Comparison of ENCODE assay signal across 14 cellular contexts in genomic region chr13:30774214-30774730, GRCh38. TPM values are rescaled to one million over a fixed set of nuclear protein-coding genes. Genes with fewer than 3 reads are reported as not detected.
DNase-seq lines count a peak whose midpoint lies in the region; ATAC-seq and TF ChIP-seq lines count a peak whose summit lies in the region.
"Had no signal": no experiment of that assay in that cellular context is flagged by ENCODE, and none has a peak within 500 bp of the region (broad histone marks: within the 10 kb centered on the region; RNA-seq: fewer than 3 reads in every experiment).

No MANE protein-coding gene starts in this region.

- no peaks in the 10 kb centered on the region for H3K27me3 ChIP-seq in breast epithelium
- H3K27me3 ChIP-seq: neutrophil, upper lobe of right lung had no signal

- H3K4me1 ChIP-seq in breast epithelium = no peaks in the 10 kb centered on the region
- H3K4me1 ChIP-seq: upper lobe of right lung had no signal

- no peak for TF ChIP-seq CTCF in breast epithelium (IDR thresholded peaks at IDR 0.05)
- no peak for TF ChIP-seq CTCF in omental fat pad (IDR thresholded peaks at IDR 0.05)

- H3K36me3 ChIP-seq in breast epithelium = no peaks in the 10 kb centered on the region
- H3K36me3 ChIP-seq: upper lobe of right lung had no signal

- ATAC-seq in activated T-cell treated with anti-CD3 and anti-CD28 coated beads, Interleukin-2, amount 50 U/mL, for 72 hours (replicated peaks in 1 of 2) = peak; percentile 78 to 92
- ATAC-seq in T-helper 17 cell = peak; percentile 94
- ATAC-seq in stimulated activated effector memory CD8-positive, alpha-beta T cell treated with anti-CD3 and anti-CD28 coated beads, Interleukin-12 subunit alpha, Interleukin-12 subunit beta, amount 100 ng/mL, for 72 hours = peak; percentile 97
- ATAC-seq in omental fat pad (ENCODE audit: low FRiP score) = no peak
- ATAC-seq: right cardiac atrium, upper lobe of right lung had no signal

- H3K9me3 Mint-ChIP-seq in activated T-cell treated with anti-CD3 and anti-CD28 coated beads, Interleukin-2, amount 50 U/mL, for 72 hours = peaks cover 0 to 4% of the 10 kb centered on the region in 2 donors
- H3K9me3 Mint-ChIP-seq in activated naive CD4-positive, alpha-beta T cell treated with anti-CD3 and anti-CD28 coated beads, Interleukin-2, amount 50 U/mL, for 24 hours = no peaks in the 10 kb centered on the region
- peaks cover 4% of the 10 kb centered on the region for H3K9me3 Mint-ChIP-seq in stimulated activated effector memory CD8-positive, alpha-beta T cell treated with anti-CD3 and anti-CD28 coated beads, Interleukin-12 subunit alpha, Interleukin-12 subunit beta, amount 100 ng/mL, for 72 hours

- H3K9me3 ChIP-seq in T-helper 17 cell (ENCODE audit: control insufficient read depth, low read length, poor library complexity, severe bottlenecking) (no peaks in the 10 kb centered on the region), breast epithelium (no peaks in the 10 kb centered on the region)
- H3K9me3 ChIP-seq: neutrophil, upper lobe of right lung had no signal

- no peak overlapping the region for H3K4me3 ChIP-seq in breast epithelium
- H3K4me3 ChIP-seq: upper lobe of right lung had no signal

- H3K36me3 Mint-ChIP-seq in activated T-cell treated with anti-CD3 and anti-CD28 coated beads, Interleukin-2, amount 50 U/mL, for 72 hours (ENCODE audit: insufficient read depth in 2 of 2) = peaks cover 2 to 3% of the 10 kb centered on the region in 2 donors
- H3K36me3 Mint-ChIP-seq in T-helper 17 cell (ENCODE audit: low read depth) = peaks cover 5% of the 10 kb centered on the region
- peaks cover 13% of the 10 kb centered on the region for H3K36me3 Mint-ChIP-seq in activated naive CD4-positive, alpha-beta T cell treated with anti-CD3 and anti-CD28 coated beads, Interleukin-2, amount 50 U/mL, for 24 hours
- H3K36me3 Mint-ChIP-seq in stimulated activated effector memory CD8-positive, alpha-beta T cell treated with anti-CD3 and anti-CD28 coated beads, Interleukin-12 subunit alpha, Interleukin-12 subunit beta, amount 100 ng/mL, for 72 hours = no peaks in the 10 kb centered on the region

- peak in 1 of 2 donors; percentile 23 for DNase-seq in activated T-cell treated with anti-CD3 and anti-CD28 coated beads, Interleukin-2, amount 50 U/mL, for 72 hours
- DNase-seq in activated T-cell treated with anti-CD3 and anti-CD28 coated beads, Interleukin-2, amount 50 U/mL, for 48 hours = no peak
- DNase-seq in T-helper 17 cell (peak in 1 of 3 donors; percentile 12), substantia nigra (lab: John Stamatoyannopoulos, UW) (no peak), breast epithelium (ENCODE audit: low spot score in 2 of 2) (no peak), omental fat pad (ENCODE audit: low spot score) (no peak)
- peak in 1 of 2 donors; percentile 55 for DNase-seq in stimulated activated effector memory CD8-positive, alpha-beta T cell treated with anti-CD3 and anti-CD28 coated beads, Interleukin-12 subunit alpha, Interleukin-12 subunit beta, amount 100 ng/mL, for 72 hours (ENCODE audit: low spot score in 2 of 2)
- DNase-seq: cortex of kidney, NCI-H2029 treated with DMSO at 0.1 percent for 48 hours, NCI-H524 treated with DMSO at 0.1 percent for 48 hours, right cardiac atrium, upper lobe of right lung had no signal

- H3K27ac ChIP-seq in substantia nigra (ENCODE audit: low read depth, low read length, poor library complexity, severe bottlenecking) = no peak overlapping the region
- no peak overlapping the region for H3K27ac ChIP-seq in breast epithelium
- H3K27ac ChIP-seq: neutrophil, upper lobe of right lung had no signal

- peak overlapping the region; percentile 62 for H3K27ac Mint-ChIP-seq in activated T-cell treated with anti-CD3 and anti-CD28 coated beads, Interleukin-2, amount 50 U/mL, for 72 hours
- H3K27ac Mint-ChIP-seq in T-helper 17 cell = peak overlapping the region; percentile 68
- peak overlapping the region; percentile 52 for H3K27ac Mint-ChIP-seq in activated naive CD4-positive, alpha-beta T cell treated with anti-CD3 and anti-CD28 coated beads, Interleukin-2, amount 50 U/mL, for 24 hours
- H3K27ac Mint-ChIP-seq in stimulated activated effector memory CD8-positive, alpha-beta T cell treated with anti-CD3 and anti-CD28 coated beads, Interleukin-12 subunit alpha, Interleukin-12 subunit beta, amount 100 ng/mL, for 72 hours = peak overlapping the region; percentile 75

- peaks cover 12% of the 10 kb centered on the region for H3K4me1 Mint-ChIP-seq in activated T-cell treated with anti-CD3 and anti-CD28 coated beads, Interleukin-2, amount 50 U/mL, for 72 hours (ENCODE audit: low read depth)
- peaks cover 23% of the 10 kb centered on the region for H3K4me1 Mint-ChIP-seq in T-helper 17 cell
- H3K4me1 Mint-ChIP-seq in activated naive CD4-positive, alpha-beta T cell treated with anti-CD3 and anti-CD28 coated beads, Interleukin-2, amount 50 U/mL, for 24 hours = peaks cover 32% of the 10 kb centered on the region
- H3K4me1 Mint-ChIP-seq in stimulated activated effector memory CD8-positive, alpha-beta T cell treated with anti-CD3 and anti-CD28 coated beads, Interleukin-12 subunit alpha, Interleukin-12 subunit beta, amount 100 ng/mL, for 72 hours = peaks cover 35% of the 10 kb centered on the region

- TF ChIP-seq POLR2A in breast epithelium (IDR thresholded peaks at IDR 0.05) = no peak

- intact Hi-C loops in breast epithelium (cut with DNase I; ENCODE audit: low total_unique reads) = no loop called here

- no peaks in the 10 kb centered on the region for H3K27me3 Mint-ChIP-seq in activated T-cell treated with anti-CD3 and anti-CD28 coated beads, Interleukin-2, amount 50 U/mL, for 72 hours (ENCODE audit: low read depth)
- no peaks in the 10 kb centered on the region for H3K27me3 Mint-ChIP-seq in T-helper 17 cell
- no peaks in the 10 kb centered on the region for H3K27me3 Mint-ChIP-seq in activated naive CD4-positive, alpha-beta T cell treated with anti-CD3 and anti-CD28 coated beads, Interleukin-2, amount 50 U/mL, for 24 hours

- peak overlapping the region in 1 of 2 donors; percentile 62 for H3K4me3 Mint-ChIP-seq in activated T-cell treated with anti-CD3 and anti-CD28 coated beads, Interleukin-2, amount 50 U/mL, for 72 hours
- H3K4me3 Mint-ChIP-seq in T-helper 17 cell = peak overlapping the region; percentile 78
- H3K4me3 Mint-ChIP-seq in activated naive CD4-positive, alpha-beta T cell treated with anti-CD3 and anti-CD28 coated beads, Interleukin-2, amount 50 U/mL, for 24 hours = no peak overlapping the region
- H3K4me3 Mint-ChIP-seq in stimulated activated effector memory CD8-positive, alpha-beta T cell treated with anti-CD3 and anti-CD28 coated beads, Interleukin-12 subunit alpha, Interleukin-12 subunit beta, amount 100 ng/mL, for 72 hours = peak overlapping the region; percentile 43

RNA-seq across cellular contexts. Expression of gene ALOX5AP, which starts 38.9 kb away (rescaled TPM):
- 10 to 100 TPM; 56.3 to 72.3 TPM for total RNA-seq in activated T-cell treated with anti-CD3 and anti-CD28 coated beads, Interleukin-2, amount 50 U/mL, for 72 hours
- total RNA-seq in T-helper 17 cell (10 to 100 TPM; 58.4 to 68.4 TPM), breast epithelium (10 to 100 TPM; 32.1 to 47.4 (median 37.9) TPM), omental fat pad (100 to 1,000 TPM in 1 of 4 donors, 10 to 100 TPM in 3; 45.0 to 109 (median 58.8) TPM)
